ENCODE assay signal across 8 cellular contexts in genomic region chr10:77837248-77837924, GRCh38.
A peak's percentile ranks its signal among the peaks of the same experiment; 100 is the strongest.
DNase-seq lines count a peak whose midpoint lies in the region; ATAC-seq and TF ChIP-seq lines count a peak whose summit lies in the region.

No MANE protein-coding gene starts in this region.

- no peak for TF ChIP-seq CTCF in 22Rv1 (IDR thresholded peaks at IDR 0.05)
- TF ChIP-seq CTCF in epithelial cell of proximal tubule (conservative IDR thresholded peaks at IDR 0.05; ENCODE audit: low read depth, low read length): peak; percentile 18

- ATAC-seq in GM18861 (IDR thresholded peaks at IDR 0.05; ENCODE audit: unreplicated experiment): peak; percentile 97
- ATAC-seq in HG03045 (IDR thresholded peaks at IDR 0.05; ENCODE audit: unreplicated experiment): peak; percentile 88

- DNase-seq in NCI-H2171 (lab: John Stamatoyannopoulos, UW) (peak; percentile 13), epithelial cell of proximal tubule (ENCODE audit: low read depth) (no peak), AG20443 (ENCODE audit: low spot score) (no peak)
- DNase-seq in activated CD4-positive, alpha-beta T cell treated with anti-CD3 and anti-CD28 coated beads, Interleukin-2, amount 50 U/mL, for 4 hours: peak; percentile 42 to 49
- peak; percentile 77 for DNase-seq in stimulated activated CD4-positive, alpha-beta T cell treated with anti-CD3 and anti-CD28 coated beads, Interleukin-15, amount 100 ng/mL, for 24 hours

- H3K4me3 ChIP-seq in epithelial cell of proximal tubule (ENCODE audit: low read depth, low read length): no peak overlapping the region

- H3K27ac ChIP-seq in 22Rv1: peak overlapping the region; percentile 73

Comparison
In these comparisons a context has a peak if more than half of its experiments do, and no peak if none do; other contexts are left out.
1. DNase-seq: peak in NCI-H2171 (single experiment), activated CD4-positive, alpha-beta T cell treated with anti-CD3 and anti-CD28 coated beads, Interleukin-2, amount 50 U/mL, for 4 hours (2 of 2) and stimulated activated CD4-positive, alpha-beta T cell treated with anti-CD3 and anti-CD28 coated beads, Interleukin-15, amount 100 ng/mL, for 24 hours (single experiment); none in epithelial cell of proximal tubule (single experiment) and AG20443 (single experiment).